In genomic region chr18:22687892-22688680, GRCh38 we compare ENCODE assay signal across 28 cellular contexts.
"Had no signal": no experiment of that assay in that cellular context is flagged by ENCODE, and none has a peak within 500 bp of the region (broad histone marks: within the 10 kb centered on the region; RNA-seq: fewer than 3 reads in every experiment).

No MANE protein-coding gene starts in this region.

- H3K4me2 ChIP-seq: neural progenitor cell, smooth muscle cell had no signal

- H3K79me2 ChIP-seq: parathyroid adenoma had no signal

- H2AFZ ChIP-seq: neural progenitor cell, parathyroid adenoma had no signal

- H3K4me1 ChIP-seq: neural progenitor cell, parathyroid adenoma, psoas muscle, testis had no signal

- H3K4me3 ChIP-seq: neural progenitor cell, ovary, psoas muscle, skin epidermis, smooth muscle cell, spleen, suprapubic skin, testis, tibial artery, transverse colon, upper lobe of right lung, uterus had no signal

- H3K36me3 ChIP-seq: neural progenitor cell, ovary, spleen, suprapubic skin, tibial artery, transverse colon, upper lobe of right lung, uterus had no signal

- H3K27me3 ChIP-seq: neural progenitor cell, ovary, suprapubic skin, testis, tibial artery, transverse colon, upper lobe of right lung, uterus had no signal

- DNase-seq: natural killer cell; occipital lobe; ovary; posterior cingulate gyrus; psoas muscle; right cardiac atrium; spleen; stimulated activated CD4-positive, alpha-beta T cell treated with anti-CD3 and anti-CD28 coated beads, Interleukin-12 subunit alpha, Interleukin-12 subunit beta, amount 100 ng/mL, for 4 hours; stimulated activated CD4-positive, alpha-beta T cell treated with anti-CD3 and anti-CD28 coated beads, Interleukin-1b, Interleukin-23, amount 100 ng/mL, for 48 hours; stimulated activated CD4-positive, alpha-beta T cell treated with anti-CD3 and anti-CD28 coated beads, Interleukin-4, amount 100 ng/mL, for 1 hour; stimulated activated CD4-positive, alpha-beta T cell treated with anti-CD3 and anti-CD28 coated beads, Interleukin-4, amount 100 ng/mL, for 4 hours; stimulated activated CD8-positive, alpha-beta memory T cell treated with anti-CD3 and anti-CD28 coated beads, Interleukin-4, amount 100 ng/mL, for 48 hours; stimulated activated naive CD4-positive, alpha-beta T cell; stimulated activated naive CD8-positive, alpha-beta T cell treated with anti-CD3 and anti-CD28 coated beads, Interleukin-15, amount 100 ng/mL, for 72 hours; stimulated activated naive CD8-positive, alpha-beta T cell treated with anti-CD3 and anti-CD28 coated beads, Interleukin-15, Interleukin-2, amounts not matched to agents 100 U/mL and 50 U/mL, for 24 hours; substantia nigra; testis; tibial artery; transverse colon; upper lobe of right lung; uterus had no signal

- H3K27ac ChIP-seq: neural progenitor cell, ovary, parathyroid adenoma, psoas muscle, skin epidermis, spleen, suprapubic skin, testis, tibial artery, transverse colon, upper lobe of right lung, uterus had no signal

- H3K9me3 ChIP-seq: ovary, psoas muscle, testis, tibial artery, transverse colon, upper lobe of right lung, uterus had no signal

- ATAC-seq: natural killer cell; psoas muscle; right cardiac atrium; sciatic nerve; stimulated activated memory B cell treated with anti-CD40 and anti-IgM and Interleukin-4, amounts not matched to agents 10 μg/mL and 1 μg/mL and 100 μg/mL, for 72 hours; stimulated activated naive CD8-positive, alpha-beta T cell treated with anti-CD3 and anti-CD28 coated beads, Interleukin-15, amount 100 ng/mL, for 72 hours; stimulated activated naive CD8-positive, alpha-beta T cell treated with anti-CD3 and anti-CD28 coated beads, Interleukin-15, Interleukin-2, amounts not matched to agents 100 U/mL and 50 U/mL, for 24 hours; upper lobe of right lung had no signal

- H3K9ac ChIP-seq: neural progenitor cell, parathyroid adenoma had no signal
